Comparison of ENCODE assay signal across 10 cellular contexts in the genomic region with DNA sequence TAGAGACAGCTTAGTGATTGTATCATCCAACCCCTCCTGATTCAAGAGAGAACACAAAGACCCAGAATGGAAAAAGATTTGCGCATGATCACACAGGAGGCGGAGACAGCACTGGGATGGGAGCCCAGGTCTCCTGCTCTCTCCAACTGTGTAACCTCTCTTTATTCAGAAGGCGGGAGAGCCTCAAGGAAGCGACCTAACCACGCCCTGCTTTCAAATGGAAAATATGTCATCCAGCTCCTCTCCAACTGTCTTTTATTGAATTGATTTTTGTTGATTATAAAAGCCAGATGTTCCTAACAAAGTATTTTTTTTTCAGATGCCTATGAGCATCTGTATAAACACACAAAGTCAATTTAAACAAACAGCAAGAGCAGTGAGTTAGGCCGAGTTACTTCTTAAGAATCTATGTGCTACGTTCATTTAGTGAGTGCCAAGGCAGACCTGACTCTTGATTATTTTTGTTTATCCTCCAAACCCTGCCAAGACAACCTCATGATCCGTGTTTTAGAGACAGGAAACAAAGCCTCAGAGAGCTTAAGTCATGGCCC.
A peak's percentile ranks its signal among the peaks of the same experiment; 100 is the strongest.
DNase-seq lines count a peak whose midpoint lies in the region; ATAC-seq, FAIRE-seq and TF ChIP-seq lines count a peak whose summit lies in the region.
"Had no signal": no experiment of that assay in that cellular context is flagged by ENCODE, and none has a peak within 500 bp of the region (broad histone marks: within the 10 kb centered on the region; RNA-seq: fewer than 3 reads in every experiment).

No MANE protein-coding gene starts in this region.

- H3K27ac ChIP-seq in WERI-Rb-1 (peak overlapping the region; percentile 58), keratinocyte (ENCODE audit: control insufficient read depth, insufficient read depth, low read length) (no peak overlapping the region), thyroid gland (peak overlapping the region; percentile 92 to 99 (median 99))

- no peaks in the 10 kb centered on the region for H3K9me3 Mint-ChIP-seq in T-helper 2 cell treated with Interferon-gamma antibody and Interleukin-4, amounts not matched to agents 5 μg/mL and 100 μg/mL, for 36 hours
- H3K9me3 Mint-ChIP-seq: naive thymus-derived CD8-positive, alpha-beta T cell had no signal

- H3K9me3 ChIP-seq in WERI-Rb-1 (ENCODE audit: severe bottlenecking) = no peaks in the 10 kb centered on the region
- no peaks in the 10 kb centered on the region for H3K9me3 ChIP-seq in keratinocyte (ENCODE audit: control insufficient read depth, low read depth, low read length)
- no peaks in the 10 kb centered on the region for H3K9me3 ChIP-seq in thyroid gland

- TF ChIP-seq CTCF in WERI-Rb-1 (IDR thresholded peaks at IDR 0.05; ENCODE audit: low read depth, low read length) (no peak), keratinocyte (optimal IDR thresholded peaks at IDR 0.05 in 1 of 3, IDR thresholded peaks at IDR 0.05 in 1 of 3, conservative IDR thresholded peaks at IDR 0.05 in 1 of 3; ENCODE audit: extremely low read depth in 1 of 3, insufficient read depth in 2 of 3, low read length in 3 of 3) (no peak), thyroid gland (IDR thresholded peaks at IDR 0.05) (no peak)

- intact Hi-C loops in thyroid gland (cut with DNase I) = no loop called here

- no peaks in the 10 kb centered on the region for H3K27me3 Mint-ChIP-seq in T-helper 2 cell treated with Interferon-gamma antibody and Interleukin-4, amounts not matched to agents 5 μg/mL and 100 μg/mL, for 36 hours (ENCODE audit: low read depth)
- H3K27me3 Mint-ChIP-seq: naive thymus-derived CD8-positive, alpha-beta T cell had no signal

- H3K9me1 ChIP-seq in keratinocyte (ENCODE audit: control insufficient read depth, extremely low read depth, insufficient read depth, low read length) = no peaks in the 10 kb centered on the region

- H3K36me3 ChIP-seq in WERI-Rb-1 (no peaks in the 10 kb centered on the region), keratinocyte (ENCODE audit: control insufficient read depth in 2 of 2, extremely low read depth in 1 of 2, insufficient read depth in 2 of 2, low read length in 2 of 2) (no peaks in the 10 kb centered on the region), thyroid gland (no peaks in the 10 kb centered on the region)

- 4 to 5% methylated on average over 8 of the region's 8 CpGs for WGBS in thyroid gland, 2 donors

- peak; percentile 69 for FAIRE-seq in keratinocyte (lab: Jason Lieb, UNC)

- no peak for DNase-seq in T-helper 2 cell treated with Interferon-gamma antibody and Interleukin-4, amounts not matched to agents 5 μg/mL and 100 μg/mL, for 36 hours (ENCODE audit: low spot score)
- DNase-seq in T-helper 2 cell (no peak), WERI-Rb-1 (no peak), keratinocyte (ENCODE audit: low read depth, low spot score) (no peak), thyroid gland (peak; percentile 87 to 89), HPDE6-E6E7 (ENCODE audit: extremely low spot score) (no peak)
- DNase-seq: DND-41; naive thymus-derived CD8-positive, alpha-beta T cell had no signal

- H3K4me3 ChIP-seq in WERI-Rb-1 (ENCODE audit: low read depth, low read length) (no peak overlapping the region), keratinocyte (ENCODE audit: control insufficient read depth in 2 of 3, extremely low read depth in 1 of 3, insufficient read depth in 2 of 3, low read depth in 1 of 3, low read length in 3 of 3) (no peak overlapping the region), thyroid gland (replicated peaks in 1 of 3) (no peak overlapping the region)

- H4K20me1 ChIP-seq in keratinocyte (ENCODE audit: control insufficient read depth, extremely low read depth, insufficient read depth, low read length) = no peaks in the 10 kb centered on the region

- H3K79me2 ChIP-seq in keratinocyte (ENCODE audit: control insufficient read depth, insufficient read depth, low read length) = no peaks in the 10 kb centered on the region

- peak overlapping the region; percentile 67 for H2AFZ ChIP-seq in keratinocyte (ENCODE audit: control insufficient read depth, low read length)

- H3K4me1 Mint-ChIP-seq in T-helper 2 cell treated with Interferon-gamma antibody and Interleukin-4, amounts not matched to agents 5 μg/mL and 100 μg/mL, for 36 hours (ENCODE audit: low read depth) = peaks cover 54% of the 10 kb centered on the region

- no peak overlapping the region for H3K9ac ChIP-seq in keratinocyte (ENCODE audit: control insufficient read depth, extremely low read depth, insufficient read depth, low read length)

- peak overlapping the region; percentile 22 for H3K4me2 ChIP-seq in keratinocyte (ENCODE audit: control insufficient read depth, extremely low read depth, insufficient read depth, low read depth, low read length)

- TF ChIP-seq POLR2A in thyroid gland (IDR thresholded peaks at IDR 0.05) (peak in 1 of 2 donors; percentile 87), GM18505 (IDR thresholded peaks at IDR 0.05; ENCODE audit: borderline replicate concordance, extremely low read depth, insufficient read depth, insufficient read length) (no peak)

- peak overlapping the region; percentile 3 for H3K4me3 Mint-ChIP-seq in T-helper 2 cell treated with Interferon-gamma antibody and Interleukin-4, amounts not matched to agents 5 μg/mL and 100 μg/mL, for 36 hours

- H3K4me1 ChIP-seq in keratinocyte (ENCODE audit: control insufficient read depth, extremely low read depth, insufficient read depth, low read length) (peaks cover 11% of the 10 kb centered on the region), thyroid gland (peaks cover 32 to 45% of the 10 kb centered on the region in 2 donors)

- no peaks in the 10 kb centered on the region for H3K36me3 Mint-ChIP-seq in T-helper 2 cell treated with Interferon-gamma antibody and Interleukin-4, amounts not matched to agents 5 μg/mL and 100 μg/mL, for 36 hours (ENCODE audit: low read depth)

- no peak for ATAC-seq in GM18505 (IDR thresholded peaks at IDR 0.05; ENCODE audit: unreplicated experiment)
- ATAC-seq in GM19452 (IDR thresholded peaks at IDR 0.05; ENCODE audit: unreplicated experiment) = no peak
- ATAC-seq: naive thymus-derived CD8-positive, alpha-beta T cell had no signal

- no peaks in the 10 kb centered on the region for H3K27me3 ChIP-seq in WERI-Rb-1 (ENCODE audit: insufficient read depth, low read depth, severe bottlenecking)
- no peaks in the 10 kb centered on the region for H3K27me3 ChIP-seq in keratinocyte (ENCODE audit: control insufficient read depth, extremely low read depth, insufficient read depth, low read length)
- no peaks in the 10 kb centered on the region for H3K27me3 ChIP-seq in thyroid gland

- dilution Hi-C loops in keratinocyte (cut with MboI; ENCODE audit: extremely low pct_ligation_motif_present, low sequenced_read_pairs) = no loop called here

- peak overlapping the region; percentile 56 for H3K27ac Mint-ChIP-seq in T-helper 2 cell treated with Interferon-gamma antibody and Interleukin-4, amounts not matched to agents 5 μg/mL and 100 μg/mL, for 36 hours

Comparison
In these comparisons a context has a peak if more than half of its experiments do, and no peak if none do; other contexts are left out.
1. DNase-seq: peak in thyroid gland (2 of 2); none in T-helper 2 cell treated with Interferon-gamma antibody and Interleukin-4, amounts not matched to agents 5 μg/mL and 100 μg/mL, for 36 hours (single experiment), T-helper 2 cell (0 of 5), WERI-Rb-1 (single experiment), keratinocyte (single experiment) and HPDE6-E6E7 (single experiment).